23 cellular contexts compared by ENCODE assay signal in genomic region chr20:35551485-35551884, GRCh38. TPM values are rescaled to one million over a fixed set of nuclear protein-coding genes. Genes with fewer than 3 reads are reported as not detected.
"Had no signal": no experiment of that assay in that cellular context is flagged by ENCODE, and none has a peak within 500 bp of the region (broad histone marks: within the 10 kb centered on the region; RNA-seq: fewer than 3 reads in every experiment).

No MANE protein-coding gene starts in this region.

- DNase-seq: activated B cell treated with CpG ODN at 0.5 μM for 24 hours; activated CD4-positive, alpha-beta memory T cell treated with anti-CD3 and anti-CD28 coated beads, Interleukin-2, amount 10 ng/mL, durations not matched to agents 7 days and 5 days; activated CD4-positive, alpha-beta T cell treated with anti-CD3 and anti-CD28 coated beads for 4 hours; activated CD8-positive, alpha-beta memory T cell treated with anti-CD3 and anti-CD28 coated beads, Interleukin-2, amount 10 ng/mL, durations not matched to agents 7 days and 5 days; amniotic stem cell; erythroblast; heart right ventricle; left ventricle myocardium superior; naive thymus-derived CD4-positive, alpha-beta T cell; ovary; stimulated activated CD4-positive, alpha-beta T cell treated with anti-CD3 and anti-CD28 coated beads, Interleukin-12 subunit alpha, Interleukin-12 subunit beta, amount 100 ng/mL, for 4 hours; stimulated activated CD4-positive, alpha-beta T cell treated with anti-CD3 and anti-CD28 coated beads, Interleukin-1b, Interleukin-23, amount 100 ng/mL, for 48 hours; stimulated activated CD8-positive, alpha-beta memory T cell treated with anti-CD3 and anti-CD28 coated beads, Interleukin-4, amount 100 ng/mL, for 48 hours; stimulated activated naive CD4-positive, alpha-beta T cell; T-cell; tibial artery had no signal

- H3K4me3 ChIP-seq: coronary artery, heart right ventricle, neural progenitor cell, ovary, tibial artery had no signal

- H3K27ac ChIP-seq: coronary artery, heart right ventricle, neural progenitor cell, ovary, tibial artery had no signal

- FAIRE-seq: urothelium cell line had no signal

- ATAC-seq: activated CD8-positive, alpha-beta memory T cell treated with anti-CD3 and anti-CD28 coated beads, Interleukin-2, amount 10 ng/mL, durations not matched to agents 7 days and 5 days; heart right ventricle; left ventricle myocardium superior; naive thymus-derived CD4-positive, alpha-beta T cell; T-cell had no signal

- H3K27me3 Mint-ChIP-seq: activated B cell treated with CpG ODN at 0.5 μM for 24 hours; activated CD4-positive, alpha-beta memory T cell treated with anti-CD3 and anti-CD28 coated beads, Interleukin-2, amount 10 ng/mL, durations not matched to agents 7 days and 5 days; activated CD8-positive, alpha-beta memory T cell treated with anti-CD3 and anti-CD28 coated beads, Interleukin-2, amount 10 ng/mL, durations not matched to agents 7 days and 5 days; activated naive CD8-positive, alpha-beta T cell; brain; central memory CD8-positive, alpha-beta T cell; naive thymus-derived CD4-positive, alpha-beta T cell; T-cell had no signal

- H3K4me1 ChIP-seq: heart right ventricle, neural progenitor cell, tibial artery had no signal

- H3K4me1 Mint-ChIP-seq: activated B cell treated with CpG ODN at 0.5 μM for 24 hours; activated CD4-positive, alpha-beta memory T cell treated with anti-CD3 and anti-CD28 coated beads, Interleukin-2, amount 10 ng/mL, durations not matched to agents 7 days and 5 days; activated CD8-positive, alpha-beta memory T cell treated with anti-CD3 and anti-CD28 coated beads, Interleukin-2, amount 10 ng/mL, durations not matched to agents 7 days and 5 days; brain; central memory CD8-positive, alpha-beta T cell; neural progenitor cell; T-cell had no signal

- H2AFZ ChIP-seq: neural progenitor cell had no signal

- H3K4me3 Mint-ChIP-seq: activated B cell treated with CpG ODN at 0.5 μM for 24 hours; activated CD4-positive, alpha-beta memory T cell treated with anti-CD3 and anti-CD28 coated beads, Interleukin-2, amount 10 ng/mL, durations not matched to agents 7 days and 5 days; activated CD8-positive, alpha-beta memory T cell treated with anti-CD3 and anti-CD28 coated beads, Interleukin-2, amount 10 ng/mL, durations not matched to agents 7 days and 5 days; activated naive CD8-positive, alpha-beta T cell; brain; central memory CD8-positive, alpha-beta T cell; naive thymus-derived CD4-positive, alpha-beta T cell; neural progenitor cell; T-cell had no signal

- H3K4me2 ChIP-seq: neural progenitor cell had no signal

- H3K9me3 Mint-ChIP-seq: activated B cell treated with CpG ODN at 0.5 μM for 24 hours; activated CD4-positive, alpha-beta memory T cell treated with anti-CD3 and anti-CD28 coated beads, Interleukin-2, amount 10 ng/mL, durations not matched to agents 7 days and 5 days; brain; central memory CD8-positive, alpha-beta T cell; naive thymus-derived CD4-positive, alpha-beta T cell; neural progenitor cell; T-cell had no signal

- H3K27ac Mint-ChIP-seq: activated B cell treated with CpG ODN at 0.5 μM for 24 hours; activated CD4-positive, alpha-beta memory T cell treated with anti-CD3 and anti-CD28 coated beads, Interleukin-2, amount 10 ng/mL, durations not matched to agents 7 days and 5 days; activated CD8-positive, alpha-beta memory T cell treated with anti-CD3 and anti-CD28 coated beads, Interleukin-2, amount 10 ng/mL, durations not matched to agents 7 days and 5 days; activated naive CD8-positive, alpha-beta T cell; brain; naive thymus-derived CD4-positive, alpha-beta T cell; neural progenitor cell; T-cell had no signal

- H3K27me3 ChIP-seq: heart right ventricle, neural progenitor cell, ovary, tibial artery had no signal

- H3K9me3 ChIP-seq: heart right ventricle, ovary, tibial artery had no signal

- H3K36me3 ChIP-seq: neural progenitor cell, ovary had no signal

- H3K9ac ChIP-seq: neural progenitor cell had no signal

RNA-seq across cellular contexts. Expression of gene C20orf173, which starts 22.0 kb away (rescaled TPM):
- total RNA-seq: activated B cell treated with CpG ODN at 0.5 μM for 24 hours; activated CD4-positive, alpha-beta memory T cell treated with anti-CD3 and anti-CD28 coated beads, Interleukin-2, amount 10 ng/mL, durations not matched to agents 7 days and 5 days; activated CD8-positive, alpha-beta memory T cell treated with anti-CD3 and anti-CD28 coated beads, Interleukin-2, amount 10 ng/mL, durations not matched to agents 7 days and 5 days; heart right ventricle; kidney epithelial cell; left ventricle myocardium superior; naive thymus-derived CD4-positive, alpha-beta T cell; ovary; T-cell had no signal
- polyA plus RNA-seq: heart right ventricle; naive thymus-derived CD4-positive, alpha-beta T cell; ovary had no signal
